In the genomic region with DNA sequence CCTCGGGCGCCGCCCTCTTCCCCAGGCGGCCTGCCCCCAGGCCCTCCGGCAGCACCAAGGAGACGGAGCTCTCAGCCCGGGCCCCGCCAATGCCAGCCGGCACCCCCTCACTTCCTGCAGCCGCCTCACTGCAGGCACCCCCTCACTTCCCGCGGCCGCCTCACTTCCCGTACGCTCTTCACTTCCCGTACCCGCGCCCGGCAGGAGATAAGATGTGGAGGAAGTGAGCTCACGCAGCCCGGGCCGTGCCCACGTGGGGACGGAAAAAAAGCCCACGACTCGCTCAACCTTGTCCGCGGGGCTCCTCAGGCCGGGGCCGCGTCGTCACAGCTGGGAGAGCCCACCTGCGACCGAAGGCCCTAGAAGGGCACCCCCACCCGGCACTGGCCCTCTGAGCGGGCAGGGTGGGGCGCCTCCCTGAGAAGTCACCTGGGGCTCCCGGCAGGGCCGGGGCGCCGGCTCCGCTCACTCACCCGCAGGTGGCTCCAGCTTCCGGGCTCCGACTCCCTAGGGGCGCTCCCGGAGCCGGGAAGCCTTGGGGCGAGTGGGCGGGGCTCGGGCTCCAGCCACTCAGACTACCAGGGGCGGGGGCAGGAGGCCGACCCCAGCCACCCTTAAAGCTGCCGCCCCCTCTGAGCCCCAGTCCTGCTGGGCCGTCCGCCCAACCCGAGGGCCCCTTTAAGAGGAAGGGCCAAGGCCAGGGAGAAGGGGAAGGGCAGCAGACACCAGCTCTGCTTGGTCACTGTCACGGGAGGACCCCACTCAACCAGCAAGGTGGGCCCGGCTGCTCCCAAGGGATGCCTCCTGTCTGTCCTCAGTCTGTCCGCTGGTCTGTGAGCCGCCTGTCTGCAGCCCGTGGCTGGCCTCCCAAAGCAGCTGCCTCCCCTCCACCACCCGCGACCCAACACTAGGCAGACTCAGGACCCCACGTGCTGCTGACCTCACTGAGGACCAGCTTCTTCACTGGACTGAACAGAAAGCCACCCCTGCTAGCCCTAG, we compare ENCODE assay signal across 8 cellular contexts. TPM values are rescaled to one million over a fixed set of nuclear protein-coding genes. Genes with fewer than 3 reads are reported as not detected.
DNase-seq lines count a peak whose midpoint lies in the region; ATAC-seq and TF ChIP-seq lines count a peak whose summit lies in the region.

No MANE protein-coding gene starts in this region.

- CTCF ChIA-PET in activated naive CD4-positive, alpha-beta T cell treated with anti-CD3 and anti-CD28 coated beads, Interleukin-2, amount 10 ng/mL, durations not matched to agents 7 days and 5 days (lab: Charles Lee): interaction anchor here (0.8 to 3.4 kb wide), 6 partner anchors 9 to 179 kb away, joined by 3 to 13 read pairs (median 7); no protein-coding TSS in a partner anchor

- DNase-seq in CD4-positive, CD25-positive, alpha-beta regulatory T cell: peak; percentile 86 to 95 (median 89)
- DNase-seq in KBM-7 (peak; percentile 84), SK-N-DZ (ENCODE audit: low spot score) (peak; percentile 90), globus pallidus (ENCODE audit: low spot score) (peak; percentile 73), omental fat pad (ENCODE audit: low spot score) (peak; percentile 68)
- DNase-seq in activated naive CD4-positive, alpha-beta T cell treated with anti-CD3 and anti-CD28 coated beads, Interleukin-2, amount 10 ng/mL, durations not matched to agents 7 days and 5 days: peak; percentile 94

- peak overlapping the region; percentile 78 to 92 (median 90) for H3K4me3 Mint-ChIP-seq in CD4-positive, CD25-positive, alpha-beta regulatory T cell
- H3K4me3 Mint-ChIP-seq in activated naive CD4-positive, alpha-beta T cell treated with anti-CD3 and anti-CD28 coated beads, Interleukin-2, amount 10 ng/mL, durations not matched to agents 7 days and 5 days: peak overlapping the region; percentile 83

- H3K27me3 Mint-ChIP-seq in CD4-positive, CD25-positive, alpha-beta regulatory T cell: no peaks in the 10 kb centered on the region
- no peaks in the 10 kb centered on the region for H3K27me3 Mint-ChIP-seq in activated naive CD4-positive, alpha-beta T cell treated with anti-CD3 and anti-CD28 coated beads, Interleukin-2, amount 10 ng/mL, durations not matched to agents 7 days and 5 days

- H3K4me1 Mint-ChIP-seq in CD4-positive, CD25-positive, alpha-beta regulatory T cell: peaks cover under 1 to 57% (median 21%) of the 10 kb centered on the region in 4 donors
- peaks cover 42% of the 10 kb centered on the region for H3K4me1 Mint-ChIP-seq in activated naive CD4-positive, alpha-beta T cell treated with anti-CD3 and anti-CD28 coated beads, Interleukin-2, amount 10 ng/mL, durations not matched to agents 7 days and 5 days

- H3K27me3 ChIP-seq in CD4-positive, CD25-positive, alpha-beta regulatory T cell (ENCODE audit: control insufficient read depth, insufficient read depth, low read length): no peaks in the 10 kb centered on the region

- no peaks in the 10 kb centered on the region for H3K9me3 ChIP-seq in CD4-positive, CD25-positive, alpha-beta regulatory T cell (ENCODE audit: control insufficient read depth in 2 of 2, low read length in 2 of 2)

- H3K27ac Mint-ChIP-seq in CD4-positive, CD25-positive, alpha-beta regulatory T cell: peak overlapping the region; percentile 76 to 90 (median 89)
- H3K27ac Mint-ChIP-seq in activated naive CD4-positive, alpha-beta T cell treated with anti-CD3 and anti-CD28 coated beads, Interleukin-2, amount 10 ng/mL, durations not matched to agents 7 days and 5 days: peak overlapping the region; percentile 92

- no peaks in the 10 kb centered on the region for H3K36me3 ChIP-seq in CD4-positive, CD25-positive, alpha-beta regulatory T cell (ENCODE audit: control insufficient read depth, insufficient read depth, low read length)

- in situ Hi-C loops in KBM-7 (cut with MboI; ENCODE audit: low pct_unique_long_range_greater_than_20kb, low sequenced_read_pairs): no loop called here

- no peaks in the 10 kb centered on the region for H3K36me3 Mint-ChIP-seq in CD4-positive, CD25-positive, alpha-beta regulatory T cell
- peaks cover 2% of the 10 kb centered on the region for H3K36me3 Mint-ChIP-seq in activated naive CD4-positive, alpha-beta T cell treated with anti-CD3 and anti-CD28 coated beads, Interleukin-2, amount 10 ng/mL, durations not matched to agents 7 days and 5 days

- H3K27ac ChIP-seq in CD4-positive, CD25-positive, alpha-beta regulatory T cell (ENCODE audit: insufficient read depth, low read length, poor library complexity, severe bottlenecking): peak overlapping the region; percentile 90
- peak overlapping the region; percentile 72 for H3K27ac ChIP-seq in temporal lobe (ENCODE audit: low read depth, low read length)

- TF ChIP-seq CTCF in omental fat pad (IDR thresholded peaks at IDR 0.05): no peak

- H3K4me3 ChIP-seq in CD4-positive, CD25-positive, alpha-beta regulatory T cell (ENCODE audit: low read depth, low read length): peak overlapping the region; percentile 44

- peak; percentile 89 to 90 for ATAC-seq in CD4-positive, CD25-positive, alpha-beta regulatory T cell (ENCODE audit: low read depth in 2 of 2)
- peak; percentile 50 for ATAC-seq in GM19463 (IDR thresholded peaks at IDR 0.05; ENCODE audit: unreplicated experiment)
- peak; percentile 87 for ATAC-seq in omental fat pad (ENCODE audit: low FRiP score)

- H3K4me1 ChIP-seq in CD4-positive, CD25-positive, alpha-beta regulatory T cell (ENCODE audit: control insufficient read depth, insufficient read depth, low read length, poor library complexity, severe bottlenecking): peaks cover 30% of the 10 kb centered on the region

- no peaks in the 10 kb centered on the region for H3K9me3 Mint-ChIP-seq in CD4-positive, CD25-positive, alpha-beta regulatory T cell
- H3K9me3 Mint-ChIP-seq in activated naive CD4-positive, alpha-beta T cell treated with anti-CD3 and anti-CD28 coated beads, Interleukin-2, amount 10 ng/mL, durations not matched to agents 7 days and 5 days: no peaks in the 10 kb centered on the region

RNA-seq across cellular contexts. Expression of gene PISD, which starts 31.4 kb away (rescaled TPM):
- total RNA-seq in CD4-positive, CD25-positive, alpha-beta regulatory T cell: 41.5 TPM
- polyA plus RNA-seq in CD4-positive, CD25-positive, alpha-beta regulatory T cell: 10 to 100 TPM; 12.7 to 19.4 (median 15.4) TPM
- 43.9 and 48.2 TPM in 2 replicates for polyA plus RNA-seq in SK-N-DZ (2014; cell fraction: cytosol; rRNA removed)
- polyA plus RNA-seq in SK-N-DZ (2014; cell fraction: nucleus; rRNA removed): 131 and 134 TPM in 2 replicates
- total RNA-seq in omental fat pad (100 to 1,000 TPM in 3 of 4 donors, 10 to 100 TPM in 1; 55.2 to 165 (median 122) TPM), temporal lobe (22.6 TPM)

Comparison
In these comparisons a context has a peak if more than half of its experiments do, and no peak if none do; other contexts are left out.
1. Peak in every context shown above with its lines: DNase-seq, ATAC-seq, H3K4me3 ChIP-seq and H3K27ac ChIP-seq.